In genomic region chr16:77782694-77783093, GRCh38 we compare ENCODE assay signal across 11 cellular contexts. TPM values are rescaled to one million over a fixed set of nuclear protein-coding genes. Genes with fewer than 3 reads are reported as not detected.
DNase-seq lines count a peak whose midpoint lies in the region; ATAC-seq and TF ChIP-seq lines count a peak whose summit lies in the region.
"Had no signal": no experiment of that assay in that cellular context is flagged by ENCODE, and none has a peak within 500 bp of the region (broad histone marks: within the 10 kb centered on the region; RNA-seq: fewer than 3 reads in every experiment).

No MANE protein-coding gene starts in this region.

- peaks cover 20% of the 10 kb centered on the region for H3K27me3 Mint-ChIP-seq in WTC11 (ENCODE audit: low read depth)

- H3K36me3 ChIP-seq in right lobe of liver = no peaks in the 10 kb centered on the region
- H3K36me3 ChIP-seq: neutrophil had no signal

- in situ Hi-C loops in KBM-7 (cut with MboI; ENCODE audit: low pct_unique_long_range_greater_than_20kb, low sequenced_read_pairs) = no loop called here

- CTCF ChIA-PET in WTC11 (lab: Charles Lee) = no interaction called here

- H3K27ac Mint-ChIP-seq in WTC11 = no peak overlapping the region

- H3K27ac ChIP-seq in right lobe of liver = no peak overlapping the region
- H3K27ac ChIP-seq: neutrophil, PC-9 had no signal

- TF ChIP-seq POLR2A in right lobe of liver (IDR thresholded peaks at IDR 0.05) = no peak

- peaks cover 0 to 7% (median 3%) of the 10 kb centered on the region in 4 donors for H3K4me1 ChIP-seq in right lobe of liver

- TF ChIP-seq CTCF in WTC11 (IDR thresholded peaks at IDR 0.05) (no peak), right lobe of liver (IDR thresholded peaks at IDR 0.05) (peak; percentile 46 to 80 (median 71))

- POLR2A ChIA-PET in WTC11 (lab: Charles Lee) = no interaction called here

- DNase-seq in Daoy (ENCODE audit: low read depth) (peak; percentile 17), KBM-7 (peak; percentile 34), WTC11 (ENCODE audit: low spot score) (no peak), right lobe of liver (no peak), NCI-H2171 treated with DMSO at 0.1 percent for 48 hours (lab: John Stamatoyannopoulos, UW) (no peak)
- no peak for DNase-seq in activated CD4-positive, alpha-beta T cell treated with anti-CD3 and anti-CD28 coated beads for 48 hours
- DNase-seq: GOT3, PC-9 had no signal

- H3K36me3 Mint-ChIP-seq in WTC11 = peaks cover 4% of the 10 kb centered on the region

- H3K4me3 ChIP-seq in right lobe of liver = no peak overlapping the region
- H3K4me3 ChIP-seq: PC-9 had no signal

- peaks cover 0 to under 1% of the 10 kb centered on the region in 2 donors for H3K27me3 ChIP-seq in right lobe of liver

- peaks cover 12% of the 10 kb centered on the region for H3K9me3 Mint-ChIP-seq in WTC11

- peaks cover 5% of the 10 kb centered on the region for H3K4me1 Mint-ChIP-seq in WTC11

- peak; percentile 84 for ATAC-seq in WTC11
- peak; percentile 75 to 91 (median 88) for ATAC-seq in right lobe of liver
- ATAC-seq in GM18858 (IDR thresholded peaks at IDR 0.05; ENCODE audit: unreplicated experiment) = no peak
- ATAC-seq in HG02970 (IDR thresholded peaks at IDR 0.05; ENCODE audit: low FRiP score, unreplicated experiment) = no peak

- WGBS in right lobe of liver (ENCODE audit: insufficient coverage, low coverage, low lambda C conversion rate, missing lambda C conversion rate) = 27% methylated on average over 2 of the region's 2 CpGs

- intact Hi-C loops in right lobe of liver (cut with DNase I) = loop anchor here in 1 of 2 donors (10.0 kb wide), 2 partner anchors 98 to 182 kb away; no protein-coding TSS in a partner anchor

- no peaks in the 10 kb centered on the region for H3K9me3 ChIP-seq in right lobe of liver
- H3K9me3 ChIP-seq: neutrophil had no signal

- H3K4me3 Mint-ChIP-seq in WTC11 = no peak overlapping the region

TF ChIP-seq in WTC11, 78 proteins besides CTCF, POLR2A, EP300 and RAD21:
- TF ChIP-seq TEAD4 (CRISPR knock-in tag; IDR thresholded peaks at IDR 0.05) = no peak
- TF ChIP-seq ATF6 (CRISPR knock-in tag; IDR thresholded peaks at IDR 0.05) = no peak
- no peak for TF ChIP-seq MLX (CRISPR knock-in tag; IDR thresholded peaks at IDR 0.05)
- TF ChIP-seq ZNF416 (CRISPR knock-in tag; IDR thresholded peaks at IDR 0.05) = no peak
- TF ChIP-seq ZNF396 (CRISPR knock-in tag; IDR thresholded peaks at IDR 0.05; ENCODE audit: borderline replicate concordance) = no peak
- TF ChIP-seq STAT6 (CRISPR knock-in tag; conservative IDR thresholded peaks at IDR 0.05; ENCODE audit: low read depth) = no peak
- TF ChIP-seq E2F5 (CRISPR knock-in tag; IDR thresholded peaks at IDR 0.05) = no peak

RNA-seq across cellular contexts. Expression of gene VAT1L, which starts 5.7 kb away (rescaled TPM):
- total RNA-seq in Daoy (2014; rRNA removed; shearing (Covaris generic)) = 1.5 and 1.7 TPM in 2 replicates
- 19.1 to 22.2 TPM (median 22.0 TPM) in 3 replicates for total RNA-seq in WTC11 (2021)
- total RNA-seq in right lobe of liver = under 1 TPM in 5 of 6 experiments, not detected in 1; 0.19 to 0.64 (median 0.51) TPM
- total RNA-seq: PC-9 had no signal

Comparison
In these comparisons a context has a peak if more than half of its experiments do, and no peak if none do; other contexts are left out.
1. DNase-seq: peak in Daoy (single experiment) and KBM-7 (single experiment); none in WTC11 (single experiment), right lobe of liver (0 of 3), activated CD4-positive, alpha-beta T cell treated with anti-CD3 and anti-CD28 coated beads for 48 hours (single experiment) and NCI-H2171 treated with DMSO at 0.1 percent for 48 hours (single experiment).
2. ATAC-seq: peak in WTC11 (single experiment) and right lobe of liver (4 of 4); none in GM18858 (single experiment) and HG02970 (single experiment).